ENCODE assay signal across 28 cellular contexts in genomic region chr7:26224359-26224758, GRCh38.
"Had no signal": no experiment of that assay in that cellular context is flagged by ENCODE, and none has a peak within 500 bp of the region (broad histone marks: within the 10 kb centered on the region; RNA-seq: fewer than 3 reads in every experiment).

No MANE protein-coding gene starts in this region.

- DNase-seq: dermis blood vessel endothelial cell; dorsolateral prefrontal cortex; effector CD8-positive, alpha-beta T cell; effector memory CD8-positive, alpha-beta T cell; endodermal cell; erythroblast; esophagus squamous epithelium; foreskin fibroblast; foreskin melanocyte; gastrocnemius medialis; glutamatergic neuron; heart right ventricle; hippocampal formation; left cardiac atrium; left lung; left ventricle myocardium superior; lower lobe of right lung; mesenchymal stem cell; mucosa of descending colon; naive B cell had no signal

- H3K36me3 Mint-ChIP-seq: mesothelial cell of epicardium, naive B cell had no signal

- H3K9me3 Mint-ChIP-seq: effector memory CD8-positive, alpha-beta T cell; naive B cell had no signal

- H3K27ac Mint-ChIP-seq: effector memory CD8-positive, alpha-beta T cell; endodermal cell; mesothelial cell of epicardium; naive B cell had no signal

- H3K9me3 ChIP-seq: esophagus squamous epithelium, gastrocnemius medialis, heart right ventricle, left lung, lower lobe of right lung, mucosa of descending colon had no signal

- H3K27me3 ChIP-seq: dorsolateral prefrontal cortex, gastrocnemius medialis, left lung had no signal

- H3K27ac ChIP-seq: coronary artery, epithelial cell of prostate, esophagus squamous epithelium, gastrocnemius medialis, heart right ventricle, left lung, lower lobe of right lung had no signal

- ATAC-seq: effector memory CD8-positive, alpha-beta T cell; esophagus mucosa; gastrocnemius medialis; heart right ventricle; left cardiac atrium; left lung; left ventricle myocardium superior; lower lobe of right lung; mucosa of descending colon had no signal

- FAIRE-seq: colon, endometrium, islet of Langerhans, keratinocyte had no signal

- H3K4me3 ChIP-seq: coronary artery, esophagus squamous epithelium, gastrocnemius medialis, heart right ventricle, left lung, lower lobe of right lung, mucosa of descending colon had no signal

- H3K4me1 Mint-ChIP-seq: endodermal cell, mesothelial cell of epicardium, naive B cell had no signal

- H3K4me3 Mint-ChIP-seq: effector memory CD8-positive, alpha-beta T cell; endodermal cell; mesothelial cell of epicardium; naive B cell had no signal

- H3K36me3 ChIP-seq: esophagus squamous epithelium, gastrocnemius medialis, heart right ventricle, left lung, lower lobe of right lung had no signal

- H3K4me1 ChIP-seq: esophagus squamous epithelium, gastrocnemius medialis, heart right ventricle, left lung, lower lobe of right lung had no signal
